ENCODE assay signal across 13 cellular contexts in the genomic region with DNA sequence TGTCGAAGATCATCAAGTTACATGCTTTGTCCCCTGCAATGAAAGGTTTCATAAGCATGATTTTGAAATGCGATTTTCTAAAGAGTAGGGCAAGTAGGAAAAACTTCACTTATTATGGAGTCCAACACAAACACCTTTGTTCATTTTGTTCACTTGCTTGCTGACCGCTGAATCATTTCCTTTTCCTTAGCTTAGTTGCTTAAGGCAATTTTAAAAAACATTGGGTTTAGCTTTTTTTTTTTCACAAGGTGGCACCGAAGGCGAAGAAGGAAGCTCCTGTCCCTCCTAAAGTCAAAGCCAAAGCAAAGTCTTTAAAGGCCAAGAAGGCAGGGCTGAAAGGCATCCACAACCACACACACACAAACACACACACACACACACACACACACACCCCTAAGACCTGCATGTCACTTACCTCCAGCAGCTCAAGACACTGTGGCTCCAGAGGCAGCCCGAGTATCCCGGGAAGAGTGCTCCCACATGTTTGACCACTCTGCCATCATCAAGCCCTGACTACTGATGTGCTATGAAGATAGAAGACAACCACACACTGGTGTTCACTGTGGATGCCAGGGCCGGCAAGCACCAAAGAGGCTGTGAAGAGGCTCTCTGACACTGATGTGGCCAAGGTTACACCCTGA. TPM values are rescaled to one million over a fixed set of nuclear protein-coding genes. Genes with fewer than 3 reads are reported as not detected.
DNase-seq lines count a peak whose midpoint lies in the region; ATAC-seq and TF ChIP-seq lines count a peak whose summit lies in the region.
"Had no signal": no experiment of that assay in that cellular context is flagged by ENCODE, and none has a peak within 500 bp of the region (broad histone marks: within the 10 kb centered on the region; RNA-seq: fewer than 3 reads in every experiment).

No MANE protein-coding gene starts in this region.

- DNase-seq in right atrium auricular region (ENCODE audit: low spot score) (no peak), left cardiac atrium (no peak), astrocyte of the spinal cord (ENCODE audit: low read depth, low spot score) (peak; percentile 61), left lobe of liver (ENCODE audit: low spot score) (peak; percentile 42), upper lobe of left lung (no peak), DMS79 (lab: John Stamatoyannopoulos, UW) (no peak), DMS 273 treated with DMSO at 0.1 percent for 48 hours (lab: John Stamatoyannopoulos, UW) (no peak)
- DNase-seq: activated CD4-positive, alpha-beta T cell treated with anti-CD3 and anti-CD28 coated beads, Interleukin-2, amount 50 U/mL, for 48 hours; activated naive CD4-positive, alpha-beta T cell; Karpas-422; T-helper 9 cell had no signal

- no peak for TF ChIP-seq POLR2A in upper lobe of left lung (IDR thresholded peaks at IDR 0.05)

- WGBS in upper lobe of left lung, 2 donors, result 69 to 76% methylated on average over 8 of the region's 8 CpGs

- ATAC-seq in left cardiac atrium, result no peak
- no peak for ATAC-seq in left lobe of liver
- no peak for ATAC-seq in upper lobe of left lung (ENCODE audit: low FRiP score in 2 of 2)
- ATAC-seq in HG02588 (IDR thresholded peaks at IDR 0.05; ENCODE audit: unreplicated experiment), result no peak
- ATAC-seq: stimulated activated effector memory CD8-positive, alpha-beta T cell treated with anti-CD3 and anti-CD28 coated beads, Interleukin-12 subunit alpha, Interleukin-12 subunit beta, amount 100 ng/mL, for 72 hours had no signal

- TF ChIP-seq EP300 in upper lobe of left lung (IDR thresholded peaks at IDR 0.05), result no peak

- no peaks in the 10 kb centered on the region for H3K9me3 ChIP-seq in right atrium auricular region
- no peaks in the 10 kb centered on the region for H3K9me3 ChIP-seq in upper lobe of left lung

- peaks cover 8% of the 10 kb centered on the region for H3K36me3 ChIP-seq in right atrium auricular region
- peaks cover 0 to 26% (median 4%) of the 10 kb centered on the region in 4 donors for H3K36me3 ChIP-seq in upper lobe of left lung

- no peak overlapping the region for H3K4me3 ChIP-seq in right atrium auricular region
- H3K4me3 ChIP-seq in astrocyte of the spinal cord (ENCODE audit: low read depth, low read length), result no peak overlapping the region
- H3K4me3 ChIP-seq in upper lobe of left lung, result no peak overlapping the region

- in situ Hi-C loops in astrocyte of the spinal cord (cut with HindIII; ENCODE audit: low sequenced_read_pairs), result no loop called here

- peaks cover 0 to 8% of the 10 kb centered on the region in 2 donors for H3K4me1 ChIP-seq in right atrium auricular region
- peaks cover 14 to 28% (median 15%) of the 10 kb centered on the region in 4 donors for H3K4me1 ChIP-seq in upper lobe of left lung

- intact Hi-C loops in left cardiac atrium (cut with DNase I), result no loop called here

- peak overlapping the region; percentile 14 to 62 for H3K27ac ChIP-seq in right atrium auricular region
- H3K27ac ChIP-seq in upper lobe of left lung, result peak overlapping the region in 3 of 4 donors; percentile 48 to 75 (median 68)

- H3K27me3 ChIP-seq in right atrium auricular region (no peaks in the 10 kb centered on the region), upper lobe of left lung (no peaks in the 10 kb centered on the region)

- TF ChIP-seq CTCF in right atrium auricular region (IDR thresholded peaks at IDR 0.05), result no peak
- TF ChIP-seq CTCF in astrocyte of the spinal cord (IDR thresholded peaks at IDR 0.05; ENCODE audit: low read depth, low read length), result no peak
- no peak for TF ChIP-seq CTCF in upper lobe of left lung (IDR thresholded peaks at IDR 0.05)

RNA-seq across cellular contexts. Expression of a gene that starts 11.4 kb away (rescaled TPM):
- total RNA-seq in right atrium auricular region, result 10 to 100 TPM; 16.5 to 28.0 TPM
- 10 to 100 TPM; 12.0 to 18.5 TPM for total RNA-seq in left cardiac atrium
- total RNA-seq in left lobe of liver, result 6.6 TPM
- total RNA-seq in upper lobe of left lung, result 10 to 100 TPM in 4 of 6 donors, 1 to 10 TPM in 2; 2.1 to 25.2 (median 14.0) TPM

RNA-seq across cellular contexts. Expression of a gene that starts 18.2 kb away (rescaled TPM):
- 1 to 10 TPM; 6.2 to 8.0 TPM for total RNA-seq in right atrium auricular region
- total RNA-seq in left cardiac atrium, result 10 to 100 TPM in 1 of 2 donors, 1 to 10 TPM in 1; 7.4 to 10.5 TPM
- total RNA-seq in left lobe of liver, result 8.3 TPM
- 100 to 1,000 TPM in 1 of 6 donors, 10 to 100 TPM in 2, 1 to 10 TPM in 3; 7.3 to 105 (median 10.7) TPM for total RNA-seq in upper lobe of left lung

Comparison
In these comparisons a context has a peak if more than half of its experiments do, and no peak if none do; other contexts are left out.
1. DNase-seq: peak in astrocyte of the spinal cord (single experiment) and left lobe of liver (single experiment); none in right atrium auricular region (single experiment), left cardiac atrium (single experiment), upper lobe of left lung (0 of 2), DMS79 (single experiment) and DMS 273 treated with DMSO at 0.1 percent for 48 hours (single experiment).